In the genomic region with DNA sequence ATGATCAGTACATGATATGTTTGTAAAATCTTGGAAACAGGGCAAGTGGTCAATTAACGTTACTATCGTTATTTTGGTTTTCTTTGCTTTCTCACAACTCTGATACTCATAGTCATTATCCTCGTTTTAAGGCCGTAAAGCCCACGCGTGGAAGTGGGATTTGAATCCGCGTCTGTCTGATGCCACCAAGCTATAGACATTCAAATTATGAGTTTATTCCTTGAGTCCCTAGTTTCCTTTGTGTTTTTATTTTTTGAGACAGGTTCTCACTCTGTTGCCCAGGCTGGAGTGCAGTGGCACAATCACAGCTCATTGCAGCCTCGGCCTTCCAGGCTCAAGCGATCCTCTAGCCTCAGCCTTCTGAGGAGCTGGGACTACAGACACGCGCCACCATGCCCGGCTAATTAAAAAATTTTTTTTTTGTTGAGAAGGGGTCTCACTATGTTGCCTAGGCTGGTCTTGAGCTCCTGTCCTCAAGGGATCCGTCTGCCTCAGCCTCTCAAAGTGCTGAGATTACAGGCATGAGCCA, we compare ENCODE assay signal across 8 cellular contexts. TPM values are rescaled to one million over a fixed set of nuclear protein-coding genes. Genes with fewer than 3 reads are reported as not detected.
DNase-seq lines count a peak whose midpoint lies in the region; ATAC-seq, FAIRE-seq and TF ChIP-seq lines count a peak whose summit lies in the region.

No MANE protein-coding gene starts in this region.

- H3K27me3 Mint-ChIP-seq in activated CD4-positive, alpha-beta T cell treated with anti-CD3 and anti-CD28 coated beads for 36 hours, result no peaks in the 10 kb centered on the region
- H3K27me3 Mint-ChIP-seq in activated naive CD8-positive, alpha-beta T cell, result no peaks in the 10 kb centered on the region

- 78% methylated on average over 14 of the region's 14 CpGs for WGBS in suprapubic skin

- CTCF ChIA-PET in activated CD4-positive, alpha-beta T cell treated with anti-CD3 and anti-CD28 coated beads for 36 hours (lab: Charles Lee), result interaction anchor here (1.1 to 2.2 kb wide), 2 partner anchors 26 to 35 kb away, joined by 3 to 7 read pairs; no protein-coding TSS in a partner anchor

- no peak for ATAC-seq in activated CD4-positive, alpha-beta T cell treated with anti-CD3 and anti-CD28 coated beads for 36 hours
- no peak for ATAC-seq in GM19452 (IDR thresholded peaks at IDR 0.05; ENCODE audit: unreplicated experiment)

- FAIRE-seq in kidney (lab: Jason Lieb, UNC), result no peak

- peak overlapping the region; percentile 96 for H3K27ac Mint-ChIP-seq in activated CD4-positive, alpha-beta T cell treated with anti-CD3 and anti-CD28 coated beads for 36 hours
- peak overlapping the region; percentile 98 for H3K27ac Mint-ChIP-seq in activated naive CD8-positive, alpha-beta T cell

- H3K9ac ChIP-seq in kidney (ENCODE audit: low read length in 2 of 2), result peak overlapping the region in 1 of 2 donors; percentile 97

- no peaks in the 10 kb centered on the region for H3K9me3 Mint-ChIP-seq in activated CD4-positive, alpha-beta T cell treated with anti-CD3 and anti-CD28 coated beads for 36 hours (ENCODE audit: low read depth)
- H3K9me3 Mint-ChIP-seq in activated naive CD8-positive, alpha-beta T cell (ENCODE audit: low read depth), result no peaks in the 10 kb centered on the region

- no peaks in the 10 kb centered on the region for H3K27me3 ChIP-seq in suprapubic skin

- peaks cover 3 to 15% of the 10 kb centered on the region in 2 donors for H3K4me1 ChIP-seq in kidney (ENCODE audit: control insufficient read depth in 1 of 2, insufficient read depth in 1 of 2, low read depth in 1 of 2, low read length in 2 of 2)
- peaks cover 23% of the 10 kb centered on the region for H3K4me1 ChIP-seq in suprapubic skin

- POLR2A ChIA-PET in activated CD4-positive, alpha-beta T cell treated with anti-CD3 and anti-CD28 coated beads for 36 hours (lab: Charles Lee), result interaction anchor here (1.0 kb wide), 1 partner anchor 35 kb away, joined by 3 read pairs; no protein-coding TSS in a partner anchor

- peaks cover 40% of the 10 kb centered on the region for H3K4me1 Mint-ChIP-seq in activated CD4-positive, alpha-beta T cell treated with anti-CD3 and anti-CD28 coated beads for 36 hours
- H3K4me1 Mint-ChIP-seq in activated naive CD8-positive, alpha-beta T cell (ENCODE audit: low read depth), result peaks cover 44% of the 10 kb centered on the region

- intact Hi-C loops in activated CD4-positive, alpha-beta T cell treated with anti-CD3 and anti-CD28 coated beads for 36 hours (cut with DNase I, micrococcal nuclease), result no loop called here
- intact Hi-C loops in kidney (cut with DNase I), result no loop called here

- no peak for DNase-seq in activated CD4-positive, alpha-beta T cell treated with anti-CD3 and anti-CD28 coated beads for 36 hours
- DNase-seq in activated CD4-positive, alpha-beta T cell treated with anti-CD3 and anti-CD28 coated beads for 1 hour, result no peak
- DNase-seq in kidney, result no peak
- no peak for DNase-seq in suprapubic skin (ENCODE audit: low spot score in 2 of 2)
- DNase-seq in globus pallidus (ENCODE audit: low spot score), result no peak
- DNase-seq in Kasumi-1 (lab: John Stamatoyannopoulos, UW), result no peak

- H3K4me3 Mint-ChIP-seq in activated CD4-positive, alpha-beta T cell treated with anti-CD3 and anti-CD28 coated beads for 36 hours, result peak overlapping the region; percentile 100
- H3K4me3 Mint-ChIP-seq in activated naive CD8-positive, alpha-beta T cell, result peak overlapping the region; percentile 99

- no peak for TF ChIP-seq POLR2A in suprapubic skin (IDR thresholded peaks at IDR 0.05)

- peaks cover 43% of the 10 kb centered on the region for H3K36me3 Mint-ChIP-seq in activated CD4-positive, alpha-beta T cell treated with anti-CD3 and anti-CD28 coated beads for 36 hours (ENCODE audit: low read depth)
- H3K36me3 Mint-ChIP-seq in activated naive CD8-positive, alpha-beta T cell, result peaks cover 19% of the 10 kb centered on the region

- H3K27ac ChIP-seq in kidney (ENCODE audit: low read depth in 2 of 2, low read length in 2 of 2), result no peak overlapping the region
- H3K27ac ChIP-seq in suprapubic skin, result no peak overlapping the region

- H3K9me3 ChIP-seq in kidney (ENCODE audit: control insufficient read depth in 1 of 2, low read length in 2 of 2) (no peaks in the 10 kb centered on the region), suprapubic skin (no peaks in the 10 kb centered on the region)

- TF ChIP-seq CTCF in kidney (IDR thresholded peaks at IDR 0.05; ENCODE audit: borderline replicate concordance, extremely low read depth, insufficient read depth) (no peak), suprapubic skin (IDR thresholded peaks at IDR 0.05) (no peak)

- TF ChIP-seq EP300 in suprapubic skin (IDR thresholded peaks at IDR 0.05), result no peak

- H3K4me3 ChIP-seq in kidney (ENCODE audit: low read length in 2 of 2) (peak overlapping the region; percentile 99), suprapubic skin (peak overlapping the region; percentile 87)

- H3K36me3 ChIP-seq in kidney (ENCODE audit: control insufficient read depth in 1 of 2, insufficient read depth in 2 of 2, low read length in 2 of 2), result peaks cover 7 to 12% of the 10 kb centered on the region in 2 donors
- H3K36me3 ChIP-seq in suprapubic skin, result peaks cover 38% of the 10 kb centered on the region

RNA-seq across cellular contexts. Expression of gene DCTN5, which starts 1.0 kb away (rescaled TPM):
- 10 to 100 TPM; 47.1 to 55.8 TPM for total RNA-seq in activated CD4-positive, alpha-beta T cell treated with anti-CD3 and anti-CD28 coated beads for 36 hours
- total RNA-seq in kidney (60.5 TPM), suprapubic skin (10 to 100 TPM; 45.8 to 52.0 (median 48.8) TPM)
- 36.5 TPM for polyA plus RNA-seq in kidney (ENCODE audit: insufficient read depth, low read depth, low replicate concordance)

RNA-seq across cellular contexts. Expression of gene PALB2, which starts 1.2 kb away (rescaled TPM):
- 10 to 100 TPM; 23.1 to 23.5 TPM for total RNA-seq in activated CD4-positive, alpha-beta T cell treated with anti-CD3 and anti-CD28 coated beads for 36 hours
- 11.7 TPM for total RNA-seq in kidney
- polyA plus RNA-seq in kidney (ENCODE audit: insufficient read depth, low read depth, low replicate concordance), result 5.7 TPM
- total RNA-seq in suprapubic skin, result 10 to 100 TPM; 11.8 to 16.8 (median 15.8) TPM

RNA-seq across cellular contexts. Expression of gene PLK1, which starts 36.4 kb away (rescaled TPM):
- 100 to 1,000 TPM in 1 of 2 experiments, 10 to 100 TPM in 1; 91.4 to 120 TPM for total RNA-seq in activated CD4-positive, alpha-beta T cell treated with anti-CD3 and anti-CD28 coated beads for 36 hours
- total RNA-seq in kidney (2.5 TPM), suprapubic skin (1 to 10 TPM; 4.6 to 8.3 (median 6.5) TPM)
- polyA plus RNA-seq in kidney (ENCODE audit: insufficient read depth, low read depth, low replicate concordance), result 0.71 TPM

RNA-seq across cellular contexts. Expression of gene NDUFAB1, which starts 46.2 kb away (rescaled TPM):
- total RNA-seq in activated CD4-positive, alpha-beta T cell treated with anti-CD3 and anti-CD28 coated beads for 36 hours, result 100 to 1,000 TPM in 1 of 2 experiments, 10 to 100 TPM in 1; 81.5 to 158 TPM
- 66.6 TPM for total RNA-seq in kidney
- polyA plus RNA-seq in kidney (ENCODE audit: insufficient read depth, low read depth, low replicate concordance), result 374 TPM
- total RNA-seq in suprapubic skin, result 10 to 100 TPM; 29.0 to 88.9 (median 73.4) TPM

Comparison
In these comparisons a context has a peak if more than half of its experiments do, and no peak if none do; other contexts are left out.
1. RNA of gene PLK1, which starts 36.4 kb away (total RNA-seq): 91.4 to 120 TPM in activated CD4-positive, alpha-beta T cell treated with anti-CD3 and anti-CD28 coated beads for 36 hours; 4.6 to 8.3 TPM in suprapubic skin and 2.5 TPM in kidney (single experiment); every median in the first group is over 4 times any median in the second.